ENCODE assay signal across 1 cellular context in the genomic region with DNA sequence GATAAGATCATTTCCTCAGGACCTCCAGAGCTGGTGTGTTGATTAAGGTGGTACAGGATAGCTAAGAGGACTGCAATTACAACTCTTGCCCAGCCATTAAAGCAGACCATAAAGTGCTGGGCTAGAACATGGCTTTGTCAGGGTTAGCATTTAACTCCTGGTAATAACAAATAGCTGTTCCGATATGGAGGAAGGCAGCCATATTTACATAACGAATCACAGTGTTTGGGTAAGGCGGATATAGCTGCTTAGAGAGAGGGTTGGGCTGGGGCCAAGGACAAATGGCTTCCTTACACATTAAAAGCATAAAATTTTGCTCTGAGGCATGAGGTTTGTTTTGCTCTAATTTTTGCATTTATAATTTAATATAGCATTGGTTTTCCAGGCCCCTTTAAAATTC.
A peak's percentile ranks its signal among the peaks of the same experiment; 100 is the strongest.
TF ChIP-seq lines count a peak whose summit lies in the region.

No MANE protein-coding gene starts in this region.

TF ChIP-seq in HepG2, 621 proteins besides CTCF, POLR2A, EP300 and RAD21 (continued from another document and continues in another):
- TF ChIP-seq, protein P1, sequence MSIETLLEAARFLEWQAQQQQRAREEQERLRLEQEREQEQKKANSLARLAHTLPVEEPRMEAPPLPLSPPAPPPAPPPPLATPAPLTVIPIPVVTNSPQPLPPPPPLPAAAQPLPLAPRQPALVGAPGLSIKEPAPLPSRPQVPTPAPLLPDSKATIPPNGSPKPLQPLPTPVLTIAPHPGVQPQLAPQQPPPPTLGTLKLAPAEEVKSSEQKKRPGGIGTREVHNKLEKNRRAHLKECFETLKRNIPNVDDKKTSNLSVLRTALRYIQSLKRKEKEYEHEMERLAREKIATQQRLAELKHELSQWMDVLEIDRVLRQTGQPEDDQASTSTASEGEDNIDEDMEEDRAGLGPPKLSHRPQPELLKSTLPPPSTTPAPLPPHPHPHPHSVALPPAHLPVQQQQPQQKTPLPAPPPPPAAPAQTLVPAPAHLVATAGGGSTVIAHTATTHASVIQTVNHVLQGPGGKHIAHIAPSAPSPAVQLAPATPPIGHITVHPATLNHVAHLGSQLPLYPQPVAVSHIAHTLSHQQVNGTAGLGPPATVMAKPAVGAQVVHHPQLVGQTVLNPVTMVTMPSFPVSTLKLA (IDR thresholded peaks at IDR 0.05): no peak
- TF ChIP-seq ZNF768 (CRISPR knock-in tag; IDR thresholded peaks at IDR 0.05) (no peak), TCF12 (IDR thresholded peaks at IDR 0.05) (no peak), TCF12 (CRISPR knock-in tag; IDR thresholded peaks at IDR 0.05) (no peak), ZNF790 (CRISPR knock-in tag; IDR thresholded peaks at IDR 0.05; ENCODE audit: borderline replicate concordance) (no peak), SETDB1 (CRISPR knock-in tag; IDR thresholded peaks at IDR 0.05; ENCODE audit: borderline replicate concordance) (no peak), ZNF605 (CRISPR knock-in tag; IDR thresholded peaks at IDR 0.05) (no peak), JDP2 (CRISPR knock-in tag; IDR thresholded peaks at IDR 0.05; ENCODE audit: borderline replicate concordance) (no peak), ARNT (IDR thresholded peaks at IDR 0.05) (no peak), ARNT2 (CRISPR knock-in tag; IDR thresholded peaks at IDR 0.05; ENCODE audit: low read depth) (no peak), BORCS8-MEF2B (CRISPR knock-in tag; IDR thresholded peaks at IDR 0.05) (no peak), ZEB1 (IDR thresholded peaks at IDR 0.05; ENCODE audit: insufficient replicate concordance, low read depth) (no peak), AHR (CRISPR knock-in tag; IDR thresholded peaks at IDR 0.05) (no peak), ZSCAN31 (CRISPR knock-in tag; IDR thresholded peaks at IDR 0.05; ENCODE audit: low read depth) (no peak), ZFP36L1 (CRISPR knock-in tag; IDR thresholded peaks at IDR 0.05) (no peak), ZNF24 (IDR thresholded peaks at IDR 0.05) (no peak), HOXA9 (CRISPR knock-in tag; IDR thresholded peaks at IDR 0.05; ENCODE audit: borderline replicate concordance) (no peak), ZNF772 (CRISPR knock-in tag; IDR thresholded peaks at IDR 0.05) (no peak), TBX3 (IDR thresholded peaks at IDR 0.05; ENCODE audit: borderline replicate concordance) (no peak), CEBPB (IDR thresholded peaks at IDR 0.05; ENCODE audit: borderline replicate concordance, low read depth, low read length) (no peak), HOXA5 (CRISPR knock-in tag; IDR thresholded peaks at IDR 0.05) (no peak), HOXA3 (CRISPR knock-in tag; IDR thresholded peaks at IDR 0.05) (0 out of 2 replicates have a peak, but pooled peaks have one; percentile 42), HES4 (CRISPR knock-in tag; IDR thresholded peaks at IDR 0.05; ENCODE audit: borderline replicate concordance) (no peak), MTF2 (CRISPR knock-in tag; IDR thresholded peaks at IDR 0.05; ENCODE audit: borderline replicate concordance) (no peak), ZNF891 (CRISPR knock-in tag; IDR thresholded peaks at IDR 0.05) (no peak), YY1 (IDR thresholded peaks at IDR 0.05; ENCODE audit: insufficient read depth, insufficient replicate concordance, low read depth, low read length) (peak; percentile 36), ZNF121 (CRISPR knock-in tag; IDR thresholded peaks at IDR 0.05) (no peak), ZNF326 (CRISPR knock-in tag; IDR thresholded peaks at IDR 0.05; ENCODE audit: borderline replicate concordance) (no peak), ZNF205 (CRISPR knock-in tag; IDR thresholded peaks at IDR 0.05) (no peak), ZNF678 (CRISPR knock-in tag; IDR thresholded peaks at IDR 0.05) (no peak), ZNF224 (CRISPR knock-in tag; IDR thresholded peaks at IDR 0.05) (no peak), SRY (CRISPR knock-in tag; IDR thresholded peaks at IDR 0.05) (no peak), PAWR (CRISPR knock-in tag; IDR thresholded peaks at IDR 0.05; ENCODE audit: borderline replicate concordance) (no peak), DMAP1 (CRISPR knock-in tag; IDR thresholded peaks at IDR 0.05) (no peak), TBX2 (CRISPR knock-in tag; IDR thresholded peaks at IDR 0.05; ENCODE audit: borderline replicate concordance) (no peak), ZNF496 (CRISPR knock-in tag; IDR thresholded peaks at IDR 0.05; ENCODE audit: insufficient replicate concordance) (no peak)
- TF ChIP-seq, protein P2, sequence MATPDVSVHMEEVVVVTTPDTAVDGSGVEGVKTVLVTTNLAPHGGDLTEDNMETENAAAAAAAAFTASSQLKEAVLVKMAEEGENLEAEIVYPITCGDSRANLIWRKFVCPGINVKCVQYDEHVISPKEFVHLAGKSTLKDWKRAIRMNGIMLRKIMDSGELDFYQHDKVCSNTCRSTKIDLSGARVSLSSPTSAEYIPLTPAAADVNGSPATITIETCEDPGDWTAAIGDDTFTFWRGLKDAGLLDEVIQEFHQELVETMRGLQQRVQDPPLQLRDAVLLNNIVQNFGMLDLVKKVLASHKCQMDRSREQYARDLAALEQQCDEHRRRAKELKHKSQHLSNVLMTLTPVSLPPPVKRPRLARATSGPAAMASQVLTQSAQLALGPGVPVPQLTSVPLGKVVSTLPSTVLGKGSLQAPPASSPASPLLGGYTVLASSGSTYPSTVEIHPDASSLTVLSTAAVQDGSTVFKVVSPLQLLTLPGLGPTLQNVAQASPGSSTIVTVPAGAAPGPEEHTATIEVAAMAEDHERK (CRISPR knock-in tag; IDR thresholded peaks at IDR 0.05; ENCODE audit: low read depth): no peak
- TF ChIP-seq, protein P3, sequence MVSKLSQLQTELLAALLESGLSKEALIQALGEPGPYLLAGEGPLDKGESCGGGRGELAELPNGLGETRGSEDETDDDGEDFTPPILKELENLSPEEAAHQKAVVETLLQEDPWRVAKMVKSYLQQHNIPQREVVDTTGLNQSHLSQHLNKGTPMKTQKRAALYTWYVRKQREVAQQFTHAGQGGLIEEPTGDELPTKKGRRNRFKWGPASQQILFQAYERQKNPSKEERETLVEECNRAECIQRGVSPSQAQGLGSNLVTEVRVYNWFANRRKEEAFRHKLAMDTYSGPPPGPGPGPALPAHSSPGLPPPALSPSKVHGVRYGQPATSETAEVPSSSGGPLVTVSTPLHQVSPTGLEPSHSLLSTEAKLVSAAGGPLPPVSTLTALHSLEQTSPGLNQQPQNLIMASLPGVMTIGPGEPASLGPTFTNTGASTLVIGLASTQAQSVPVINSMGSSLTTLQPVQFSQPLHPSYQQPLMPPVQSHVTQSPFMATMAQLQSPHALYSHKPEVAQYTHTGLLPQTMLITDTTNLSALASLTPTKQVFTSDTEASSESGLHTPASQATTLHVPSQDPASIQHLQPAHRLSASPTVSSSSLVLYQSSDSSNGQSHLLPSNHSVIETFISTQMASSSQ (IDR thresholded peaks at IDR 0.05; ENCODE audit: low read depth): no peak
- TF ChIP-seq, protein P3 (CRISPR knock-in tag; IDR thresholded peaks at IDR 0.05; ENCODE audit: borderline replicate concordance): no peak
- TF ChIP-seq, protein P4, sequence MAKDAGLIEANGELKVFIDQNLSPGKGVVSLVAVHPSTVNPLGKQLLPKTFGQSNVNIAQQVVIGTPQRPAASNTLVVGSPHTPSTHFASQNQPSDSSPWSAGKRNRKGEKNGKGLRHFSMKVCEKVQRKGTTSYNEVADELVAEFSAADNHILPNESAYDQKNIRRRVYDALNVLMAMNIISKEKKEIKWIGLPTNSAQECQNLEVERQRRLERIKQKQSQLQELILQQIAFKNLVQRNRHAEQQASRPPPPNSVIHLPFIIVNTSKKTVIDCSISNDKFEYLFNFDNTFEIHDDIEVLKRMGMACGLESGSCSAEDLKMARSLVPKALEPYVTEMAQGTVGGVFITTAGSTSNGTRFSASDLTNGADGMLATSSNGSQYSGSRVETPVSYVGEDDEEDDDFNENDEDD (CRISPR knock-in tag; IDR thresholded peaks at IDR 0.05; ENCODE audit: borderline replicate concordance): no peak
- TF ChIP-seq, protein P5, sequence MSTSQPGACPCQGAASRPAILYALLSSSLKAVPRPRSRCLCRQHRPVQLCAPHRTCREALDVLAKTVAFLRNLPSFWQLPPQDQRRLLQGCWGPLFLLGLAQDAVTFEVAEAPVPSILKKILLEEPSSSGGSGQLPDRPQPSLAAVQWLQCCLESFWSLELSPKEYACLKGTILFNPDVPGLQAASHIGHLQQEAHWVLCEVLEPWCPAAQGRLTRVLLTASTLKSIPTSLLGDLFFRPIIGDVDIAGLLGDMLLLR (CRISPR knock-in tag; IDR thresholded peaks at IDR 0.05): no peak
- TF ChIP-seq, protein P6, sequence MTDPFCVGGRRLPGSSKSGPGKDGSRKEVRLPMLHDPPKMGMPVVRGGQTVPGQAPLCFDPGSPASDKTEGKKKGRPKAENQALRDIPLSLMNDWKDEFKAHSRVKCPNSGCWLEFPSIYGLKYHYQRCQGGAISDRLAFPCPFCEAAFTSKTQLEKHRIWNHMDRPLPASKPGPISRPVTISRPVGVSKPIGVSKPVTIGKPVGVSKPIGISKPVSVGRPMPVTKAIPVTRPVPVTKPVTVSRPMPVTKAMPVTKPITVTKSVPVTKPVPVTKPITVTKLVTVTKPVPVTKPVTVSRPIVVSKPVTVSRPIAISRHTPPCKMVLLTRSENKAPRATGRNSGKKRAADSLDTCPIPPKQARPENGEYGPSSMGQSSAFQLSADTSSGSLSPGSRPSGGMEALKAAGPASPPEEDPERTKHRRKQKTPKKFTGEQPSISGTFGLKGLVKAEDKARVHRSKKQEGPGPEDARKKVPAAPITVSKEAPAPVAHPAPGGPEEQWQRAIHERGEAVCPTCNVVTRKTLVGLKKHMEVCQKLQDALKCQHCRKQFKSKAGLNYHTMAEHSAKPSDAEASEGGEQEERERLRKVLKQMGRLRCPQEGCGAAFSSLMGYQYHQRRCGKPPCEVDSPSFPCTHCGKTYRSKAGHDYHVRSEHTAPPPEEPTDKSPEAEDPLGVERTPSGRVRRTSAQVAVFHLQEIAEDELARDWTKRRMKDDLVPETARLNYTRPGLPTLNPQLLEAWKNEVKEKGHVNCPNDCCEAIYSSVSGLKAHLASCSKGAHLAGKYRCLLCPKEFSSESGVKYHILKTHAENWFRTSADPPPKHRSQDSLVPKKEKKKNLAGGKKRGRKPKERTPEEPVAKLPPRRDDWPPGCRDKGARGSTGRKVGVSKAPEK (CRISPR knock-in tag; IDR thresholded peaks at IDR 0.05; ENCODE audit: borderline replicate concordance): no peak
- TF ChIP-seq, protein P7, sequence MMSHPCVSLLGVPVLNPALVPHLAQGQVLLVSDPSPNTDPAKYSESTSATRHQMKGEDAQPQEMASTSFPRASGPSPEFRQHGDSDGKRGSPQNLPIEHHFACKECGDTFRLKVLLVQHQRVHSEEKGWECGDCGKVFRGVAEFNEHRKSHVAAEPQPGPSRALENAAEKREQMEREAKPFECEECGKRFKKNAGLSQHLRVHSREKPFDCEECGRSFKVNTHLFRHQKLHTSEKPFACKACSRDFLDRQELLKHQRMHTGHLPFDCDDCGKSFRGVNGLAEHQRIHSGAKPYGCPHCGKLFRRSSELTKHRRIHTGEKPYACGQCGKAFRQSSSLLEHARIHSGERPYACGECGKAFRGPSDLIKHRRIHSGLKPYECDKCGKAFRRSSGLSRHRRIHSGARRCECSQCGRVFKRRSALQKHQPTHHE (CRISPR knock-in tag; IDR thresholded peaks at IDR 0.05; ENCODE audit: borderline replicate concordance): no peak
- TF ChIP-seq, protein P8, sequence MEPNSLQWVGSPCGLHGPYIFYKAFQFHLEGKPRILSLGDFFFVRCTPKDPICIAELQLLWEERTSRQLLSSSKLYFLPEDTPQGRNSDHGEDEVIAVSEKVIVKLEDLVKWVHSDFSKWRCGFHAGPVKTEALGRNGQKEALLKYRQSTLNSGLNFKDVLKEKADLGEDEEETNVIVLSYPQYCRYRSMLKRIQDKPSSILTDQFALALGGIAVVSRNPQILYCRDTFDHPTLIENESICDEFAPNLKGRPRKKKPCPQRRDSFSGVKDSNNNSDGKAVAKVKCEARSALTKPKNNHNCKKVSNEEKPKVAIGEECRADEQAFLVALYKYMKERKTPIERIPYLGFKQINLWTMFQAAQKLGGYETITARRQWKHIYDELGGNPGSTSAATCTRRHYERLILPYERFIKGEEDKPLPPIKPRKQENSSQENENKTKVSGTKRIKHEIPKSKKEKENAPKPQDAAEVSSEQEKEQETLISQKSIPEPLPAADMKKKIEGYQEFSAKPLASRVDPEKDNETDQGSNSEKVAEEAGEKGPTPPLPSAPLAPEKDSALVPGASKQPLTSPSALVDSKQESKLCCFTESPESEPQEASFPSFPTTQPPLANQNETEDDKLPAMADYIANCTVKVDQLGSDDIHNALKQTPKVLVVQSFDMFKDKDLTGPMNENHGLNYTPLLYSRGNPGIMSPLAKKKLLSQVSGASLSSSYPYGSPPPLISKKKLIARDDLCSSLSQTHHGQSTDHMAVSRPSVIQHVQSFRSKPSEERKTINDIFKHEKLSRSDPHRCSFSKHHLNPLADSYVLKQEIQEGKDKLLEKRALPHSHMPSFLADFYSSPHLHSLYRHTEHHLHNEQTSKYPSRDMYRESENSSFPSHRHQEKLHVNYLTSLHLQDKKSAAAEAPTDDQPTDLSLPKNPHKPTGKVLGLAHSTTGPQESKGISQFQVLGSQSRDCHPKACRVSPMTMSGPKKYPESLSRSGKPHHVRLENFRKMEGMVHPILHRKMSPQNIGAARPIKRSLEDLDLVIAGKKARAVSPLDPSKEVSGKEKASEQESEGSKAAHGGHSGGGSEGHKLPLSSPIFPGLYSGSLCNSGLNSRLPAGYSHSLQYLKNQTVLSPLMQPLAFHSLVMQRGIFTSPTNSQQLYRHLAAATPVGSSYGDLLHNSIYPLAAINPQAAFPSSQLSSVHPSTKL (CRISPR knock-in tag; IDR thresholded peaks at IDR 0.05): peak; percentile 92
- TF ChIP-seq, protein P9, sequence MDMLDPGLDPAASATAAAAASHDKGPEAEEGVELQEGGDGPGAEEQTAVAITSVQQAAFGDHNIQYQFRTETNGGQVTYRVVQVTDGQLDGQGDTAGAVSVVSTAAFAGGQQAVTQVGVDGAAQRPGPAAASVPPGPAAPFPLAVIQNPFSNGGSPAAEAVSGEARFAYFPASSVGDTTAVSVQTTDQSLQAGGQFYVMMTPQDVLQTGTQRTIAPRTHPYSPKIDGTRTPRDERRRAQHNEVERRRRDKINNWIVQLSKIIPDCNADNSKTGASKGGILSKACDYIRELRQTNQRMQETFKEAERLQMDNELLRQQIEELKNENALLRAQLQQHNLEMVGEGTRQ (IDR thresholded peaks at IDR 0.05; ENCODE audit: low read depth, low read length): no peak
- TF ChIP-seq, protein P9 (CRISPR knock-in tag; IDR thresholded peaks at IDR 0.05; ENCODE audit: borderline replicate concordance): no peak
